ENCODE assay signal across 22 cellular contexts in the genomic region with DNA sequence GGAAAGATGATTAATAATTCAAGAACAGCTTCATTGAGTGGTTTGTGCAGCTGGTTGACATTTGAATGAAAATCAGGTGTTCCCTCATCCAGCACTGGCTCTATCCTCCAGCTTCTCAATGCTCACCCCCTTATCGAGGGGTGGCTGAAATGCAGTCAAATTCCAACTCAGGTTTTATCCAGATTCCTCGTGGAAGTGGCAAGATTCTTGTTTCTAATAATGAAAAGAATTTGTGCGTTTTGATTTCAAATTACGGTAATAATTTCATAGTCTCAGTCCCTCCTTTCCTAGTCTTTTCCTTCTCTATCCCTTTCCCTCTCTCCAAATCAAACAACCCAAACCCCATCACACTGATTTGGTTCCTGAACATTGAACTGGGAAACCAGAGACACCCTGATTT. TPM values are rescaled to one million over a fixed set of nuclear protein-coding genes. Genes with fewer than 3 reads are reported as not detected.
DNase-seq lines count a peak whose midpoint lies in the region; ATAC-seq, FAIRE-seq and TF ChIP-seq lines count a peak whose summit lies in the region.
"Had no signal": no experiment of that assay in that cellular context is flagged by ENCODE, and none has a peak within 500 bp of the region (broad histone marks: within the 10 kb centered on the region; RNA-seq: fewer than 3 reads in every experiment).

No MANE protein-coding gene starts in this region.

- intact Hi-C loops in kidney (cut with DNase I), result no loop called here

- no peak overlapping the region for H3K27ac ChIP-seq in DND-41 (ENCODE audit: low read length)
- no peak overlapping the region; the same call in 1 of the 2 replicates for H3K27ac ChIP-seq in KMS-11
- H3K27ac ChIP-seq in mesodermal cell (ENCODE audit: low read depth, low read length, severe bottlenecking), result no peak overlapping the region
- no peak overlapping the region for H3K27ac ChIP-seq in kidney (ENCODE audit: low read depth in 2 of 2, low read length in 2 of 2)
- H3K27ac ChIP-seq: gastroesophageal sphincter had no signal

- DNase-seq in DND-41 (no peak), kidney (no peak), RPMI8226 (no peak), NCI-H1436 (lab: John Stamatoyannopoulos, UW) (no peak)
- DNase-seq: activated CD4-positive, alpha-beta T cell treated with anti-CD3 and anti-CD28 coated beads, Interleukin-2, amount 10 ng/mL, durations not matched to agents 24 days and 14 days; activated CD8-positive, alpha-beta memory T cell treated with anti-CD3 and anti-CD28 coated beads, Interleukin-2, amount 10 ng/mL, durations not matched to agents 7 days and 5 days; activated naive CD4-positive, alpha-beta T cell treated with anti-CD3 and anti-CD28 coated beads for 36 hours; amygdala; hippocampal formation; immature natural killer cell; left ventricle myocardium superior; MM.1S; NCI-H1436 treated with DMSO at 0.1 percent for 48 hours; NCI-H510A treated with DMSO at 0.1 percent for 48 hours; nephron progenitor cell; posterior cingulate gyrus had no signal

- H3K9ac ChIP-seq in DND-41 (ENCODE audit: low read depth, low read length), result peak overlapping the region; percentile 83; the same call in 1 of the 2 replicates
- H3K9ac ChIP-seq in KMS-11, result no peak overlapping the region
- H3K9ac ChIP-seq in endocrine pancreas (ENCODE audit: control insufficient read depth, insufficient read depth, low read length), result no peak overlapping the region
- H3K9ac ChIP-seq in kidney (ENCODE audit: low read length in 2 of 2), result no peak overlapping the region

- H3K79me2 ChIP-seq in DND-41 (ENCODE audit: insufficient read depth, low read length), result peaks cover 49% of the 10 kb centered on the region
- no peaks in the 10 kb centered on the region for H3K79me2 ChIP-seq in KMS-11 (ENCODE audit: insufficient read depth, low read depth)

- H3K4me1 ChIP-seq in DND-41 (ENCODE audit: insufficient read depth, low read length) (peaks cover 83% of the 10 kb centered on the region), KMS-11 (ENCODE audit: low read depth, poor library complexity, severe bottlenecking) (peaks cover 71% of the 10 kb centered on the region), endocrine pancreas (ENCODE audit: control insufficient read depth, insufficient read depth, low read length) (no peaks in the 10 kb centered on the region), mesodermal cell (ENCODE audit: control insufficient read depth, insufficient read depth, low read length, poor library complexity, severe bottlenecking) (peaks cover 16% of the 10 kb centered on the region), kidney (ENCODE audit: control insufficient read depth in 1 of 2, insufficient read depth in 1 of 2, low read depth in 1 of 2, low read length in 2 of 2) (peaks cover 0 to 13% of the 10 kb centered on the region in 2 donors)

- 100% methylated on average over 2 of the region's 4 CpGs; no CpG with 5 or more reads in 1 of the 2 experiments for WGBS in mesodermal cell (ENCODE audit: insufficient coverage in 2 of 2), 2 experiments

- peak overlapping the region in 1 of 2 experiments; percentile 81; a peak in 3 of 4 replicates for H3K4me3 ChIP-seq in DND-41 (ENCODE audit: low read depth in 1 of 2, low read length in 2 of 2)
- no peak overlapping the region for H3K4me3 ChIP-seq in KMS-11 (IDR thresholded peaks at IDR 0.05; ENCODE audit: insufficient read depth, low read depth, low read length)
- H3K4me3 ChIP-seq in endocrine pancreas (ENCODE audit: control insufficient read depth, insufficient read depth, low read length), result peak overlapping the region; percentile 43
- peak overlapping the region; percentile 59 for H3K4me3 ChIP-seq in mesodermal cell (ENCODE audit: extremely low read depth, insufficient read depth, low read length, poor library complexity, severe bottlenecking)
- no peak overlapping the region for H3K4me3 ChIP-seq in kidney (ENCODE audit: low read length in 2 of 2)
- H3K4me3 ChIP-seq: gastroesophageal sphincter had no signal

- peaks cover 5% of the 10 kb centered on the region for H3K36me3 ChIP-seq in DND-41 (ENCODE audit: insufficient read depth, low read length)
- H3K36me3 ChIP-seq in KMS-11 (ENCODE audit: insufficient read depth), result no peaks in the 10 kb centered on the region
- no peaks in the 10 kb centered on the region for H3K36me3 ChIP-seq in endocrine pancreas (ENCODE audit: control insufficient read depth, insufficient read depth, low read length)
- peaks cover 26% of the 10 kb centered on the region for H3K36me3 ChIP-seq in mesodermal cell (ENCODE audit: control insufficient read depth, insufficient read depth, low read length)
- H3K36me3 ChIP-seq in kidney (ENCODE audit: control insufficient read depth in 1 of 2, insufficient read depth in 2 of 2, low read length in 2 of 2), result no peaks in the 10 kb centered on the region
- H3K36me3 ChIP-seq: gastroesophageal sphincter had no signal

- H2AFZ ChIP-seq in DND-41 (ENCODE audit: low read depth, low read length) (no peak overlapping the region), KMS-11 (ENCODE audit: low read depth) (no peak overlapping the region)

- H3K9me3 ChIP-seq in DND-41 (ENCODE audit: insufficient read depth, low read length, severe bottlenecking) (peaks cover 4% of the 10 kb centered on the region), endocrine pancreas (ENCODE audit: control insufficient read depth, low read length) (no peaks in the 10 kb centered on the region), mesodermal cell (ENCODE audit: control insufficient read depth, low read length) (peaks cover 9% of the 10 kb centered on the region), kidney (ENCODE audit: control insufficient read depth in 1 of 2, low read length in 2 of 2) (no peaks in the 10 kb centered on the region)
- H3K9me3 ChIP-seq: gastroesophageal sphincter had no signal

- TF ChIP-seq CTCF in DND-41 (IDR thresholded peaks at IDR 0.05; ENCODE audit: borderline replicate concordance, extremely low read depth, low read length, poor library complexity, severe bottlenecking) (no peak), KMS-11 (conservative IDR thresholded peaks at IDR 0.05; ENCODE audit: low read depth, low read length) (no peak), kidney (IDR thresholded peaks at IDR 0.05; ENCODE audit: borderline replicate concordance, extremely low read depth, insufficient read depth) (no peak)

- no peak for ATAC-seq in DND-41 (ENCODE audit: insufficient read depth, low read depth)
- ATAC-seq: activated CD8-positive, alpha-beta memory T cell treated with anti-CD3 and anti-CD28 coated beads, Interleukin-2, amount 10 ng/mL, durations not matched to agents 7 days and 5 days; gastroesophageal sphincter; HCT116; left ventricle myocardium superior; sciatic nerve had no signal

- FAIRE-seq in kidney (lab: Jason Lieb, UNC), result no peak

- peaks cover 26% of the 10 kb centered on the region for H4K20me1 ChIP-seq in DND-41 (ENCODE audit: insufficient read depth, low read length)
- no peaks in the 10 kb centered on the region for H4K20me1 ChIP-seq in KMS-11 (ENCODE audit: insufficient read depth)

- H3K4me2 ChIP-seq in DND-41 (ENCODE audit: insufficient read depth, low read length), result peak overlapping the region; percentile 79
- H3K4me2 ChIP-seq in KMS-11, result peak overlapping the region; percentile 72; the same call in 1 of the 2 replicates

- H3K27me3 ChIP-seq in DND-41 (ENCODE audit: insufficient read depth, low read length, poor library complexity), result peaks cover 18% of the 10 kb centered on the region
- H3K27me3 ChIP-seq in KMS-11 (ENCODE audit: insufficient read depth, low read depth), result no peaks in the 10 kb centered on the region
- H3K27me3 ChIP-seq in endocrine pancreas (ENCODE audit: control insufficient read depth, insufficient read depth, low read length), result no peaks in the 10 kb centered on the region

RNA-seq across cellular contexts. Expression of gene CNIH3, which starts 3.1 kb away (rescaled TPM):
- 9.1 TPM for polyA plus RNA-seq in mesodermal cell (2013, experiment 1 of 2)
- 13.0 TPM for polyA plus RNA-seq in mesodermal cell (2013, experiment 2 of 2)
- 4.3 TPM for total RNA-seq in kidney
- polyA plus RNA-seq in kidney (ENCODE audit: insufficient read depth, low read depth, low replicate concordance), result 7.6 TPM

Comparison
In these comparisons a context has a peak if more than half of its experiments do, and no peak if none do; other contexts are left out.
1. H3K4me3 ChIP-seq: peak in endocrine pancreas (single experiment) and mesodermal cell (single experiment); none in KMS-11 (single experiment) and kidney (0 of 2).